9 cellular contexts compared by ENCODE assay signal in genomic region chr4:152591361-152591760, GRCh38. TPM values are rescaled to one million over a fixed set of nuclear protein-coding genes. Genes with fewer than 3 reads are reported as not detected.
A peak's percentile ranks its signal among the peaks of the same experiment; 100 is the strongest.
DNase-seq lines count a peak whose midpoint lies in the region; ATAC-seq, FAIRE-seq and TF ChIP-seq lines count a peak whose summit lies in the region.
"Had no signal": no experiment of that assay in that cellular context is flagged by ENCODE, and none has a peak within 500 bp of the region (broad histone marks: within the 10 kb centered on the region; RNA-seq: fewer than 3 reads in every experiment).

No MANE protein-coding gene starts in this region.

- H3K36me3 ChIP-seq in rectal smooth muscle tissue (ENCODE audit: control insufficient read depth, insufficient read depth, low read length) = no peaks in the 10 kb centered on the region

- no peak for FAIRE-seq in D721Med (lab: Jason Lieb, UNC)
- FAIRE-seq: G401.6 had no signal

- DNase-seq in AG08395 (ENCODE audit: low spot score) (peak; percentile 15), NCI-H1105 treated with DMSO at 0.1 percent for 48 hours (lab: John Stamatoyannopoulos, UW) (peak; percentile 10), head of caudate nucleus (peak in 40 of 42 donors; percentile 9 to 68 (median 42)), D721Med (ENCODE audit: insufficient read length, low spot score) (no peak), GDM1 (lab: John Stamatoyannopoulos, UW) (no peak)
- DNase-seq in activated T-cell treated with anti-CD3 and anti-CD28 coated beads, Interleukin-2, amount 50 U/mL, for 72 hours = peak; percentile 15 to 22

- peak overlapping the region; percentile 30 for H3K4me3 ChIP-seq in rectal smooth muscle tissue (ENCODE audit: low read length)

- H3K27me3 ChIP-seq in rectal smooth muscle tissue (ENCODE audit: control insufficient read depth, insufficient read depth, low read length) = no peaks in the 10 kb centered on the region

- ATAC-seq in activated T-cell treated with anti-CD3 and anti-CD28 coated beads, Interleukin-2, amount 50 U/mL, for 72 hours (replicated peaks in 1 of 2) = peak; percentile 26 to 44
- no peak for ATAC-seq in GM19351 (IDR thresholded peaks at IDR 0.05; ENCODE audit: unreplicated experiment)

- no peaks in the 10 kb centered on the region for H3K36me3 Mint-ChIP-seq in activated T-cell treated with anti-CD3 and anti-CD28 coated beads, Interleukin-2, amount 50 U/mL, for 72 hours (ENCODE audit: insufficient read depth in 2 of 2)

- peak overlapping the region; percentile 17 to 48 for H3K4me3 Mint-ChIP-seq in activated T-cell treated with anti-CD3 and anti-CD28 coated beads, Interleukin-2, amount 50 U/mL, for 72 hours

- H3K27ac Mint-ChIP-seq in activated T-cell treated with anti-CD3 and anti-CD28 coated beads, Interleukin-2, amount 50 U/mL, for 72 hours = no peak overlapping the region

- H3K4me1 Mint-ChIP-seq in activated T-cell treated with anti-CD3 and anti-CD28 coated beads, Interleukin-2, amount 50 U/mL, for 72 hours (ENCODE audit: low read depth) = peaks cover 7% of the 10 kb centered on the region

- peaks cover 2 to 3% of the 10 kb centered on the region in 2 donors for H3K9me3 Mint-ChIP-seq in activated T-cell treated with anti-CD3 and anti-CD28 coated beads, Interleukin-2, amount 50 U/mL, for 72 hours

- H3K4me1 ChIP-seq in rectal smooth muscle tissue (ENCODE audit: control insufficient read depth, insufficient read depth, low read length) = peaks cover 8% of the 10 kb centered on the region

- H3K27me3 Mint-ChIP-seq in activated T-cell treated with anti-CD3 and anti-CD28 coated beads, Interleukin-2, amount 50 U/mL, for 72 hours (ENCODE audit: low read depth) = peaks cover 22% of the 10 kb centered on the region

- H3K9ac ChIP-seq in rectal smooth muscle tissue (ENCODE audit: low read length) = no peak overlapping the region

- TF ChIP-seq CTCF in D721Med (IDR thresholded peaks at IDR 0.05; ENCODE audit: insufficient read depth, missing control alignments) = no peak

- intact Hi-C loops in head of caudate nucleus (cut with DNase I) = no loop called here

- peak overlapping the region; percentile 54 for H3K27ac ChIP-seq in rectal smooth muscle tissue (ENCODE audit: low read depth, low read length)

RNA-seq across cellular contexts. Expression of gene FBXW7, which starts 55.5 kb away (rescaled TPM):
- total RNA-seq in activated T-cell treated with anti-CD3 and anti-CD28 coated beads, Interleukin-2, amount 50 U/mL, for 72 hours = 10 to 100 TPM; 37.6 to 40.9 TPM

Comparison
In these comparisons a context has a peak if more than half of its experiments do, and no peak if none do; other contexts are left out.
1. DNase-seq: peak in AG08395 (single experiment), NCI-H1105 treated with DMSO at 0.1 percent for 48 hours (single experiment), activated T-cell treated with anti-CD3 and anti-CD28 coated beads, Interleukin-2, amount 50 U/mL, for 72 hours (2 of 2) and head of caudate nucleus (40 of 42); none in D721Med (single experiment) and GDM1 (single experiment).